ENCODE assay signal across 1 cellular context in the genomic region with DNA sequence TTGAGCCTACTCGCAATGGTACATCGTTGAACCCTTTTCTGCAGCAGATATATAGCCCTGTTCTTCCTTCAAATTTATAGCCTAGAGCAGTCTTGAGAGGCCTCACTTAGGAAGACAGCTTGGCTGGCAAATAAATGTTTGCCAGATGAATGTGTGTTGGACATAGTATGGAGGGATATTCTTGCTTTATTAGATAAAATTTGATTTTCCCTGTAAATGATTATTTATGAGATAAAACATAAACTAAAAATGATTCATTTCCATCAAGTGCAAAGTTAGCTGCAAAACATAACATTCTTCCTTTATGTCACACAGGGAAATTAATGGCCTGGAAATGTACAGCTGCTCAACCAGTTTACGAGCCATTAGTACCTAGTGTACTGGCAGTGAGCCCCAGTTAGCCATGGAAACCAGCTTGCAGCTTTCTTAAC.
TF ChIP-seq lines count a peak whose summit lies in the region.

No MANE protein-coding gene starts in this region.

TF ChIP-seq in endothelial cell of umbilical vein, 7 proteins besides CTCF, POLR2A, EP300 and RAD21:
- peak; percentile 30 for TF ChIP-seq GATA2 (IDR thresholded peaks at IDR 0.05; ENCODE audit: insufficient read depth, insufficient read length, low read depth, low read length)
- TF ChIP-seq MYC (IDR thresholded peaks at IDR 0.05; ENCODE audit: low read depth, low read length), result no peak
